Comparison of ENCODE assay signal across 6 cellular contexts in genomic region chr10:130902929-130903328, GRCh38.
"Had no signal": no experiment of that assay in that cellular context is flagged by ENCODE, and none has a peak within 500 bp of the region (broad histone marks: within the 10 kb centered on the region; RNA-seq: fewer than 3 reads in every experiment).

No MANE protein-coding gene starts in this region.

- ATAC-seq: HepG2, K562 had no signal

- H3K36me3 Mint-ChIP-seq: IgD-negative memory B cell had no signal

- H3K27ac Mint-ChIP-seq: IgD-negative memory B cell had no signal

- H3K4me3 Mint-ChIP-seq: IgD-negative memory B cell had no signal

- H3K27me3 Mint-ChIP-seq: IgD-negative memory B cell had no signal

- H3K4me1 Mint-ChIP-seq: IgD-negative memory B cell had no signal

- H3K4me3 ChIP-seq: K562 had no signal

- H3K27ac ChIP-seq: HL-60 had no signal

- DNase-seq: IMR-90, KBM-7 had no signal
